In the genomic region with DNA sequence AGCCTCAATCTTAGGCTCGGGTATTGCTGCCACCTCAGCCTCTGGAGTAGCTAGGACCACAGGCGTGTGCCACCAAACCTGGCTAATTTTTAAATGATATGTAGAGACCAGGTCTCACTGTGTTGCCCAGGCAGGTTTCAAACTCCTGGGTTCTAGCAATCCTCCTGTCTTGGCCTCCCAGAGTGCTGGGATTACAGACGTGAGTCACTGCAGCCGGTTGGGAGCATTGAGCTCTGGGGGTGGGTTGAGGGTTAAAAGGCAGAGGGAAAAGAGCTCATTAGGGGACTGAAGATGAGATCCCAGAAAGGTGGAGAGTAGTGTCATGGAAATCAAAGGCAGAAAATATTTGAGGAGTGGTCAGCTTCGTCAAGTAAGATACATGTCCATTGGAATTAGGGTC, we compare ENCODE assay signal across 16 cellular contexts. TPM values are rescaled to one million over a fixed set of nuclear protein-coding genes. Genes with fewer than 3 reads are reported as not detected.
DNase-seq lines count a peak whose midpoint lies in the region; ATAC-seq, FAIRE-seq and TF ChIP-seq lines count a peak whose summit lies in the region.
"Had no signal": no experiment of that assay in that cellular context is flagged by ENCODE, and none has a peak within 500 bp of the region (broad histone marks: within the 10 kb centered on the region; RNA-seq: fewer than 3 reads in every experiment).

No MANE protein-coding gene starts in this region.

- H3K4me3 ChIP-seq in HEK293 (ENCODE audit: low read depth, low read length) (no peak overlapping the region), tibial nerve (no peak overlapping the region)
- H3K4me3 ChIP-seq: BLaER1 treated with 17β-estradiol and CSF1 and Interleukin-3, amounts not matched to agents 10 nM and 100 nM; HAP-1 had no signal

- POLR2A ChIA-PET in HEK293 (lab: Yijun Ruan, JAX), result interaction anchor here (0.9 to 1.4 kb wide), 2 partner anchors 9 to 19 kb away, joined by 3 to 5 read pairs; no protein-coding TSS in a partner anchor

- peak; percentile 10 for FAIRE-seq in RCC 7860 (lab: Jason Lieb, UNC)
- FAIRE-seq: GM19239 had no signal

- no peak overlapping the region for H3K4me3 Mint-ChIP-seq in nephron progenitor cell
- no peak overlapping the region for H3K4me3 Mint-ChIP-seq in stimulated activated naive B cell treated with anti-CD40 and anti-IgM and Interleukin-4, amounts not matched to agents 10 μg/mL and 1 μg/mL and 100 μg/mL, for 72 hours
- H3K4me3 Mint-ChIP-seq: CD4-positive, CD25-positive, alpha-beta regulatory T cell; HFFc6 had no signal

- peak overlapping the region; percentile 21 for H3K27ac Mint-ChIP-seq in nephron progenitor cell
- no peak overlapping the region for H3K27ac Mint-ChIP-seq in stimulated activated naive B cell treated with anti-CD40 and anti-IgM and Interleukin-4, amounts not matched to agents 10 μg/mL and 1 μg/mL and 100 μg/mL, for 72 hours

- peaks cover 56% of the 10 kb centered on the region for H3K36me3 Mint-ChIP-seq in nephron progenitor cell (ENCODE audit: low read depth)
- H3K36me3 Mint-ChIP-seq in stimulated activated naive B cell treated with anti-CD40 and anti-IgM and Interleukin-4, amounts not matched to agents 10 μg/mL and 1 μg/mL and 100 μg/mL, for 72 hours, result peaks cover 6 to 16% of the 10 kb centered on the region in 2 donors

- peaks cover 9% of the 10 kb centered on the region for H3K4me1 Mint-ChIP-seq in nephron progenitor cell
- H3K4me1 Mint-ChIP-seq in stimulated activated naive B cell treated with anti-CD40 and anti-IgM and Interleukin-4, amounts not matched to agents 10 μg/mL and 1 μg/mL and 100 μg/mL, for 72 hours, result no peaks in the 10 kb centered on the region

- no peak for TF ChIP-seq CTCF in HEK293 (tag by site-specific recombination; IDR thresholded peaks at IDR 0.05)
- TF ChIP-seq CTCF in nephron progenitor cell (IDR thresholded peaks at IDR 0.05), result no peak
- no peak for TF ChIP-seq CTCF in tibial nerve (IDR thresholded peaks at IDR 0.05)

- WGBS in tibial nerve, 2 donors, result 87 to 91% methylated on average over 5 of the region's 5 CpGs

- no peak for ATAC-seq in stimulated activated naive B cell treated with anti-CD40 and anti-IgM and Interleukin-4, amounts not matched to agents 10 μg/mL and 1 μg/mL and 100 μg/mL, for 72 hours (replicated peaks)
- ATAC-seq in HG02840 (IDR thresholded peaks at IDR 0.05; ENCODE audit: low FRiP score, unreplicated experiment), result no peak

- H3K4me1 ChIP-seq in HEK293 (ENCODE audit: control insufficient read depth, insufficient read depth, low read length) (0 out of 2 replicates have a peak, but pooled peaks cover 2% of the 10 kb centered on the region), tibial nerve (no peaks in the 10 kb centered on the region)

- H3K36me3 ChIP-seq in HEK293 (ENCODE audit: control insufficient read depth in 2 of 2, insufficient read depth in 1 of 2, low read length in 2 of 2) (peaks cover 93 to 95% of the 10 kb centered on the region in 2 experiments), tibial nerve (no peaks in the 10 kb centered on the region)

- DNase-seq in RCC 7860 (ENCODE audit: low spot score) (peak; percentile 18), glomerular visceral epithelial cell (ENCODE audit: extremely low spot score) (peak; percentile 11), nephron progenitor cell (no peak), tibial nerve (ENCODE audit: low spot score in 2 of 2) (no peak)
- DNase-seq in stimulated activated naive B cell treated with anti-CD40 and anti-IgM and Interleukin-4, amounts not matched to agents 10 μg/mL and 1 μg/mL and 100 μg/mL, for 72 hours, result no peak
- DNase-seq: ACHN; CD4-positive, CD25-positive, alpha-beta regulatory T cell; DMS53; GF-D8; GOT3; HFFc6 had no signal

- CTCF ChIA-PET in HEK293 (lab: Yijun Ruan, JAX), result interaction anchor here (2.2 kb wide), 1 partner anchor 31 kb away, joined by 8 read pairs; no protein-coding TSS in a partner anchor

- no peak for TF ChIP-seq POLR2A in tibial nerve (IDR thresholded peaks at IDR 0.05)

- H3K9me3 Mint-ChIP-seq in nephron progenitor cell, result no peaks in the 10 kb centered on the region
- no peaks in the 10 kb centered on the region for H3K9me3 Mint-ChIP-seq in stimulated activated naive B cell treated with anti-CD40 and anti-IgM and Interleukin-4, amounts not matched to agents 10 μg/mL and 1 μg/mL and 100 μg/mL, for 72 hours
- H3K9me3 Mint-ChIP-seq: CD4-positive, CD25-positive, alpha-beta regulatory T cell; HFFc6 had no signal

- no peaks in the 10 kb centered on the region for H3K27me3 ChIP-seq in tibial nerve
- H3K27me3 ChIP-seq: BLaER1 treated with 17β-estradiol and CSF1 and Interleukin-3, amounts not matched to agents 10 nM and 100 nM had no signal

- no peaks in the 10 kb centered on the region for H3K9me3 ChIP-seq in HEK293 (ENCODE audit: control insufficient read depth, insufficient read depth, low read depth, low read length)
- no peaks in the 10 kb centered on the region for H3K9me3 ChIP-seq in tibial nerve
- H3K9me3 ChIP-seq: BLaER1 treated with 17β-estradiol and CSF1 and Interleukin-3, amounts not matched to agents 10 nM and 100 nM; HAP-1 had no signal

- H3K27ac ChIP-seq in HEK293 (ENCODE audit: extremely low read depth, low read depth, low read length) (no peak overlapping the region), tibial nerve (no peak overlapping the region)
- H3K27ac ChIP-seq: BLaER1 treated with 17β-estradiol and CSF1 and Interleukin-3, amounts not matched to agents 10 nM and 100 nM had no signal

- no peak for TF ChIP-seq EP300 in tibial nerve (IDR thresholded peaks at IDR 0.05)

- no peaks in the 10 kb centered on the region for H3K27me3 Mint-ChIP-seq in nephron progenitor cell (ENCODE audit: low read depth, poor library complexity)
- H3K27me3 Mint-ChIP-seq in stimulated activated naive B cell treated with anti-CD40 and anti-IgM and Interleukin-4, amounts not matched to agents 10 μg/mL and 1 μg/mL and 100 μg/mL, for 72 hours, result no peaks in the 10 kb centered on the region
- H3K27me3 Mint-ChIP-seq: CD4-positive, CD25-positive, alpha-beta regulatory T cell had no signal

TF ChIP-seq in HEK293, 187 proteins besides CTCF, POLR2A, EP300 and RAD21:
- TF ChIP-seq ZNF140 (tag by site-specific recombination; IDR thresholded peaks at IDR 0.05), result no peak
- TF ChIP-seq ZIC2 (tag by site-specific recombination; IDR thresholded peaks at IDR 0.05), result peak; percentile 35
- TF ChIP-seq GLIS1 (tag by site-specific recombination; IDR thresholded peaks at IDR 0.05), result peak; percentile 70
TF ChIP-seq in HEK293: peak in this region for 2.

RNA-seq across cellular contexts. Expression of a gene that starts 7.1 kb away (rescaled TPM):
- 1 to 10 TPM in 3 of 4 donors, not detected in 1; 1.3 to 2.1 (median 1.5) TPM for total RNA-seq in tibial nerve

RNA-seq across cellular contexts. Expression of a gene that starts 48.7 kb away (rescaled TPM):
- total RNA-seq in tibial nerve, result 10 to 100 TPM; 80.4 to 83.9 (median 83.2) TPM

RNA-seq across cellular contexts. Expression of a gene that starts 48.8 kb away (rescaled TPM):
- 100 to 1,000 TPM; 195 to 294 (median 255) TPM for total RNA-seq in tibial nerve

RNA-seq across cellular contexts. Expression of a gene that starts 51.5 kb away (rescaled TPM):
- 10 to 100 TPM; 19.0 to 26.1 (median 23.8) TPM for total RNA-seq in tibial nerve
- total RNA-seq: CD4-positive, CD25-positive, alpha-beta regulatory T cell had no signal

RNA-seq across cellular contexts. Expression of a gene that starts 56.4 kb away (rescaled TPM):
- 10 to 100 TPM; 53.8 to 71.5 (median 62.8) TPM for total RNA-seq in tibial nerve

Comparison
In these comparisons a context has a peak if more than half of its experiments do, and no peak if none do; other contexts are left out.
1. DNase-seq: peak in RCC 7860 (single experiment) and glomerular visceral epithelial cell (single experiment); none in nephron progenitor cell (single experiment), tibial nerve (0 of 2) and stimulated activated naive B cell treated with anti-CD40 and anti-IgM and Interleukin-4, amounts not matched to agents 10 μg/mL and 1 μg/mL and 100 μg/mL, for 72 hours (single experiment).